ENCODE assay signal across 20 cellular contexts in the genomic region with DNA sequence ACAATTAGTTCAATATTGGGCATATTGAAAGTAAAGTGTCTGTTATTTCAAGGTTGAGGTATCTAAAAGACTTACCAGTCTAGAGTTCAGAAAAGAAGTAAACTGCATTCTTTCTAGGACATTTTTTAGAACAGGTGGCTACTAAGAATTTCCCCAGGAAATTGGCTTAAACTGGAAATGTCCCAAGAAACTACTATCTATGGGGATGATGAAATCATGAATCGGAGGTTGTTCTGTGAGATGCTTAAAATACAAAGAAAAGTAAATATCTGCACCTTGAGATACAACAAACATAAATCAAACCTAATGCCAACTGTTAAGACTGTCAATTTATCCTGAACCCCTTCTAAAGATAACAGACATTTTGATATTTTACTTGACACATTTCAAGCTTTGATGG.
"Had no signal": no experiment of that assay in that cellular context is flagged by ENCODE, and none has a peak within 500 bp of the region (broad histone marks: within the 10 kb centered on the region; RNA-seq: fewer than 3 reads in every experiment).

No MANE protein-coding gene starts in this region.

- H3K27ac ChIP-seq: ascending aorta, psoas muscle, right lobe of liver, stomach, testis had no signal

- H3K36me3 ChIP-seq: ascending aorta, right lobe of liver, stomach had no signal

- DNase-seq: activated CD4-positive, alpha-beta T cell treated with anti-CD3 and anti-CD28 coated beads, Interleukin-2, amount 10 ng/mL, durations not matched to agents 7 days and 5 days; activated CD8-positive, alpha-beta memory T cell treated with anti-CD3 and anti-CD28 coated beads for 24 hours; activated CD8-positive, alpha-beta memory T cell treated with anti-CD3 and anti-CD28 coated beads, Interleukin-2, amount 50 U/mL, for 48 hours; activated effector memory CD4-positive, alpha-beta T cell treated with anti-CD3 and anti-CD28 coated beads, Interleukin-2, amount 50 U/mL, for 16 hours; activated naive CD4-positive, alpha-beta T cell treated with anti-CD3 and anti-CD28 coated beads, Interleukin-2, amount 50 U/mL, for 16 hours; activated T-cell treated with anti-CD3 and anti-CD28 coated beads, Interleukin-2, amount 50 U/mL, for 48 hours; cerebellar nuclear complex; dermis blood vessel endothelial cell; effector memory CD8-positive, alpha-beta T cell; foreskin melanocyte; kidney; midbrain; psoas muscle; right lobe of liver; stimulated activated CD4-positive, alpha-beta T cell treated with anti-CD3 and anti-CD28 coated beads, Interleukin-4, amount 100 ng/mL, for 24 hours; stomach; testis had no signal

- H3K4me1 ChIP-seq: ascending aorta, psoas muscle, right lobe of liver, stomach, testis had no signal

- H3K27me3 ChIP-seq: ascending aorta, right lobe of liver, stomach, testis had no signal

- H3K9me3 ChIP-seq: ascending aorta, psoas muscle, right lobe of liver, stomach, testis had no signal

- ATAC-seq: effector memory CD8-positive, alpha-beta T cell; left lobe of liver; right lobe of liver; stimulated activated effector memory CD8-positive, alpha-beta T cell treated with anti-CD3 and anti-CD28 coated beads, Interleukin-12 subunit alpha, Interleukin-12 subunit beta, amount 100 ng/mL, for 72 hours had no signal

- H3K4me3 ChIP-seq: ascending aorta, psoas muscle, right lobe of liver, stomach, testis had no signal
